In the genomic region with DNA sequence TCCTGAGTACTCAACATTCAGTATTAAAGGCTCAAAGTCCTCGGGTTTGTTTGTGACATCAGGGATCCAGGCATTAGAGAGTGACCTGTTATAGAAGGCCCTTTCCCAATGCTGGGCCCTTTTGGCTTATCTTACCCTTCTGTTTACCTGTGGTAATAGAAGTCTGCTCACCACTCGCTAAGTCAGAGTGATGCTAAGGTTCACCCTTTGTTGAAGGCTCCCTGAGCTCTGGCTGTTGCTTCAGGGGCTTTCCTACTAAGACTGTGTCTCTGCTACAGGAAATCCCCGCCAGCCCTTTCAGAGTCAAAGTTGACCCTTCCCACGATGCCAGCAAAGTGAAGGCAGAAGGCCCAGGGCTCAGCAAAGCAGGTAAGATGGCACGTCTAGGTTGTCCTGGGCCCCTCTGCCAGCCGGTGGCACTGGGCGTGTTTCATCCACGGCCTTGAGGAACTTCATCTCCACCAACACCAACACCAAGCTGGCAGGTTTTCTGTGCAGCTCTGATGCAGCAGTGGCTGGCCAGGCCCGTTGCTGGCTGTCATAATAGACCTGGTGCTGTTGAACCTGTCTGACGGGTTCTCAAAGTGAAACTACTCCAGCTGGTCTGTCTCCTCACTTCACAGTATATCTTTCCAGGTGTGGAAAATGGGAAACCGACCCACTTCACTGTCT, we compare ENCODE assay signal across 9 cellular contexts.
DNase-seq lines count a peak whose midpoint lies in the region; ATAC-seq, FAIRE-seq and TF ChIP-seq lines count a peak whose summit lies in the region.
"Had no signal": no experiment of that assay in that cellular context is flagged by ENCODE, and none has a peak within 500 bp of the region (broad histone marks: within the 10 kb centered on the region; RNA-seq: fewer than 3 reads in every experiment).

No MANE protein-coding gene starts in this region.

- peak overlapping the region; percentile 77 for H3K27ac Mint-ChIP-seq in activated naive CD8-positive, alpha-beta T cell
- H3K27ac Mint-ChIP-seq in progenitor cell of endocrine pancreas: peak overlapping the region; percentile 93
- H3K27ac Mint-ChIP-seq: activated naive CD8-positive, alpha-beta T cell treated with anti-CD3 and anti-CD28 coated beads, Interleukin-2, amount 10 ng/mL, durations not matched to agents 7 days and 5 days had no signal

- no peak for TF ChIP-seq CTCF in progenitor cell of endocrine pancreas (IDR thresholded peaks at IDR 0.05; ENCODE audit: unreplicated experiment)

- DNase-seq in GM18507 (ENCODE audit: extremely low spot score, insufficient read length, low read depth) (peak; percentile 28), progenitor cell of endocrine pancreas (ENCODE audit: low spot score, unreplicated experiment) (peak; percentile 38), aorta (no peak), midbrain (lab: John Stamatoyannopoulos, UW) (no peak), ACHN (no peak)
- DNase-seq: activated naive CD8-positive, alpha-beta T cell treated with anti-CD3 and anti-CD28 coated beads, Interleukin-2, amount 10 ng/mL, durations not matched to agents 7 days and 5 days had no signal

- H3K4me1 Mint-ChIP-seq in activated naive CD8-positive, alpha-beta T cell (ENCODE audit: low read depth): peaks cover 37% of the 10 kb centered on the region
- peaks cover 19% of the 10 kb centered on the region for H3K4me1 Mint-ChIP-seq in progenitor cell of endocrine pancreas (ENCODE audit: low read depth)

- peak; percentile 49 for ATAC-seq in HG02981 (IDR thresholded peaks at IDR 0.05; ENCODE audit: unreplicated experiment)
- ATAC-seq in aorta (ENCODE audit: low FRiP score): no peak
- no peak for ATAC-seq in GM18909 (IDR thresholded peaks at IDR 0.05; ENCODE audit: poor library complexity, unreplicated experiment)

- no peaks in the 10 kb centered on the region for H3K4me1 ChIP-seq in aorta (ENCODE audit: control insufficient read depth in 1 of 2, insufficient read depth in 2 of 2, low read length in 2 of 2)

- H3K36me3 ChIP-seq in aorta (ENCODE audit: control insufficient read depth in 1 of 2, insufficient read depth in 2 of 2, low read length in 1 of 2): peaks cover 9 to 10% of the 10 kb centered on the region in 2 donors

- H3K9me3 Mint-ChIP-seq in activated naive CD8-positive, alpha-beta T cell (ENCODE audit: low read depth): no peaks in the 10 kb centered on the region
- no peaks in the 10 kb centered on the region for H3K9me3 Mint-ChIP-seq in progenitor cell of endocrine pancreas (ENCODE audit: low read depth)
- H3K9me3 Mint-ChIP-seq: activated naive CD8-positive, alpha-beta T cell treated with anti-CD3 and anti-CD28 coated beads, Interleukin-2, amount 10 ng/mL, durations not matched to agents 7 days and 5 days had no signal

- no peaks in the 10 kb centered on the region for H3K9me3 ChIP-seq in aorta (ENCODE audit: control insufficient read depth, low read length)

- H3K4me3 ChIP-seq in aorta (ENCODE audit: low read length in 2 of 2): no peak overlapping the region

- no peak overlapping the region for H3K4me3 Mint-ChIP-seq in activated naive CD8-positive, alpha-beta T cell
- H3K4me3 Mint-ChIP-seq in progenitor cell of endocrine pancreas (ENCODE audit: low read depth): no peak overlapping the region
- H3K4me3 Mint-ChIP-seq: activated naive CD8-positive, alpha-beta T cell treated with anti-CD3 and anti-CD28 coated beads, Interleukin-2, amount 10 ng/mL, durations not matched to agents 7 days and 5 days had no signal

- peak; percentile 63 for FAIRE-seq in GM18507 (lab: Jason Lieb, UNC)

- H3K27me3 Mint-ChIP-seq in activated naive CD8-positive, alpha-beta T cell: no peaks in the 10 kb centered on the region
- H3K27me3 Mint-ChIP-seq in progenitor cell of endocrine pancreas: no peaks in the 10 kb centered on the region
- H3K27me3 Mint-ChIP-seq: activated naive CD8-positive, alpha-beta T cell treated with anti-CD3 and anti-CD28 coated beads, Interleukin-2, amount 10 ng/mL, durations not matched to agents 7 days and 5 days had no signal

- peaks cover 36% of the 10 kb centered on the region for H3K36me3 Mint-ChIP-seq in activated naive CD8-positive, alpha-beta T cell
- peaks cover 33% of the 10 kb centered on the region for H3K36me3 Mint-ChIP-seq in progenitor cell of endocrine pancreas (ENCODE audit: insufficient read depth)

- intact Hi-C loops in aorta (cut with DNase I): no loop called here

- 88 to 89% methylated on average over 11 of the region's 11 CpGs for WGBS in aorta, 2 donors

- H3K27ac ChIP-seq in aorta (ENCODE audit: low read depth in 1 of 2, low read length in 2 of 2): no peak overlapping the region

- in situ Hi-C loops in ACHN (cut with HindIII; ENCODE audit: low pct_ligation_motif_present, low pct_unique_long_range_greater_than_20kb, low sequenced_read_pairs): no loop called here

- H3K27me3 ChIP-seq in aorta (ENCODE audit: control insufficient read depth in 1 of 2, insufficient read depth in 2 of 2, low read length in 1 of 2): no peaks in the 10 kb centered on the region

Comparison
In these comparisons a context has a peak if more than half of its experiments do, and no peak if none do; other contexts are left out.
1. DNase-seq: peak in GM18507 (single experiment) and progenitor cell of endocrine pancreas (single experiment); none in aorta (0 of 2), midbrain (single experiment) and ACHN (single experiment).